In genomic region chr2:62175728-62176127, GRCh38 we compare ENCODE assay signal across 21 cellular contexts. TPM values are rescaled to one million over a fixed set of nuclear protein-coding genes. Genes with fewer than 3 reads are reported as not detected.
A peak's percentile ranks its signal among the peaks of the same experiment; 100 is the strongest.
DNase-seq lines count a peak whose midpoint lies in the region; TF ChIP-seq lines count a peak whose summit lies in the region.
"Had no signal": no experiment of that assay in that cellular context is flagged by ENCODE, and none has a peak within 500 bp of the region (broad histone marks: within the 10 kb centered on the region; RNA-seq: fewer than 3 reads in every experiment).

No MANE protein-coding gene starts in this region.

- H3K27ac ChIP-seq in mesendoderm (ENCODE audit: low read depth, low read length): no peak overlapping the region
- H3K27ac ChIP-seq: RWPE1, stomach, transverse colon, WERI-Rb-1 had no signal

- H3K4me3 Mint-ChIP-seq in endothelial cell (ENCODE audit: unreplicated experiment): no peak overlapping the region
- H3K4me3 Mint-ChIP-seq: CD4-positive, CD25-positive, alpha-beta regulatory T cell; nephron had no signal

- H4K8ac ChIP-seq in mesendoderm (ENCODE audit: low read depth, low read length): no peak overlapping the region

- no peaks in the 10 kb centered on the region for H3K36me3 Mint-ChIP-seq in endothelial cell (ENCODE audit: low read depth, unreplicated experiment)
- H3K36me3 Mint-ChIP-seq: activated naive CD4-positive, alpha-beta T cell treated with anti-CD3 and anti-CD28 coated beads, Interleukin-2, amount 50 U/mL, for 72 hours; CD4-positive, CD25-positive, alpha-beta regulatory T cell had no signal

- H3K79me1 ChIP-seq in mesendoderm (ENCODE audit: low read length): no peaks in the 10 kb centered on the region

- H2AK5ac ChIP-seq in mesendoderm (ENCODE audit: low read length): no peak overlapping the region

- no peak overlapping the region for H3K18ac ChIP-seq in mesendoderm (ENCODE audit: low read length)

- H3K27ac Mint-ChIP-seq in endothelial cell (ENCODE audit: unreplicated experiment): peak overlapping the region; percentile 48
- H3K27ac Mint-ChIP-seq: activated naive CD4-positive, alpha-beta T cell treated with anti-CD3 and anti-CD28 coated beads, Interleukin-2, amount 50 U/mL, for 72 hours; CD4-positive, CD25-positive, alpha-beta regulatory T cell had no signal

- DNase-seq in G401 (ENCODE audit: low spot score) (peak; percentile 53), NCI-H526 (lab: John Stamatoyannopoulos, UW) (peak; percentile 84 to 90), endothelial cell (ENCODE audit: low spot score) (no peak), mesendoderm (peak; percentile 40), dermis blood vessel endothelial cell (no peak), NCI-H510A (lab: John Stamatoyannopoulos, UW) (no peak)
- DNase-seq in stimulated activated CD4-positive, alpha-beta T cell treated with anti-CD3 and anti-CD28 coated beads, Interleukin-2, amount 100 ng/mL, for 48 hours: no peak
- DNase-seq: CD4-positive, CD25-positive, alpha-beta regulatory T cell; central memory CD4-positive, alpha-beta T cell; NCI-H1092 treated with DMSO at 0.1 percent for 48 hours; NCI-H2081 treated with DMSO at 0.1 percent for 48 hours; NCI-H510A treated with DMSO at 0.1 percent for 48 hours; posterior cingulate gyrus; stimulated activated CD4-positive, alpha-beta T cell treated with anti-CD3 and anti-CD28 coated beads, Interleukin-15, amount 100 ng/mL, for 24 hours; stomach; T-helper 9 cell; transverse colon; WERI-Rb-1 had no signal

- no peaks in the 10 kb centered on the region for H3K36me3 ChIP-seq in mesendoderm (ENCODE audit: control insufficient read depth, insufficient read depth, low read length)
- H3K36me3 ChIP-seq: stomach, transverse colon, WERI-Rb-1 had no signal

- no peaks in the 10 kb centered on the region for H3K79me2 ChIP-seq in mesendoderm (ENCODE audit: control insufficient read depth, insufficient read depth, low read length)

- H2BK120ac ChIP-seq in mesendoderm (ENCODE audit: low read depth, low read length): no peak overlapping the region

- H4K5ac ChIP-seq in mesendoderm (ENCODE audit: low read length): no peak overlapping the region

- no peaks in the 10 kb centered on the region for H3K4me1 ChIP-seq in mesendoderm (ENCODE audit: control insufficient read depth, low read depth, low read length)
- H3K4me1 ChIP-seq: transverse colon had no signal

- H3K27me3 ChIP-seq in mesendoderm (ENCODE audit: insufficient read depth, low read length, poor library complexity): no peaks in the 10 kb centered on the region
- H3K27me3 ChIP-seq: stomach, transverse colon had no signal

- peaks cover 3% of the 10 kb centered on the region for H3K27me3 Mint-ChIP-seq in endothelial cell (ENCODE audit: unreplicated experiment)
- H3K27me3 Mint-ChIP-seq: CD4-positive, CD25-positive, alpha-beta regulatory T cell had no signal

- no peaks in the 10 kb centered on the region for H3K9me3 Mint-ChIP-seq in endothelial cell (ENCODE audit: unreplicated experiment)
- H3K9me3 Mint-ChIP-seq: activated naive CD4-positive, alpha-beta T cell treated with anti-CD3 and anti-CD28 coated beads, Interleukin-2, amount 50 U/mL, for 72 hours; nephron had no signal

- no peak overlapping the region for H3K23ac ChIP-seq in mesendoderm (ENCODE audit: low read length)

- H3K4ac ChIP-seq in mesendoderm (ENCODE audit: low read depth, low read length): no peak overlapping the region

- no peak overlapping the region for H2BK5ac ChIP-seq in mesendoderm (ENCODE audit: low read length)

- no peaks in the 10 kb centered on the region for H3K4me1 Mint-ChIP-seq in endothelial cell (ENCODE audit: unreplicated experiment)
- H3K4me1 Mint-ChIP-seq: CD4-positive, CD25-positive, alpha-beta regulatory T cell had no signal

- H3K4me3 ChIP-seq in mesendoderm (ENCODE audit: low read length): no peak overlapping the region
- H3K4me3 ChIP-seq: stomach, transverse colon had no signal

- no peak overlapping the region for H3K4me2 ChIP-seq in mesendoderm (ENCODE audit: low read length)

- in situ Hi-C loops in G401 (cut with HindIII; ENCODE audit: low sequenced_read_pairs): no loop called here

- H3K9ac ChIP-seq in mesendoderm (ENCODE audit: low read length): no peak overlapping the region

- no CpG with 5 or more reads among the region's 4 CpGs for WGBS in mesendoderm (ENCODE audit: extremely low coverage, insufficient coverage, low lambda C conversion rate)

- no peak overlapping the region for H2BK15ac ChIP-seq in mesendoderm (replicated peaks; ENCODE audit: low read depth)

- H3K56ac ChIP-seq in mesendoderm (ENCODE audit: low read length): no peak overlapping the region

- no peak for TF ChIP-seq CTCF in endothelial cell (IDR thresholded peaks at IDR 0.05; ENCODE audit: unreplicated experiment)

RNA-seq across cellular contexts. Expression of gene B3GNT2, which starts 20.2 kb away (rescaled TPM):
- total RNA-seq in G401 (2014; rRNA removed; shearing (Covaris generic)): 21.3 and 29.0 TPM in 2 replicates
- 53.1 TPM for total RNA-seq in endothelial cell (ENCODE audit: unreplicated experiment)
- 25.2 TPM for polyA plus RNA-seq in mesendoderm (2013, experiment 1 of 2)
- 25.4 TPM for polyA plus RNA-seq in mesendoderm (2013, experiment 2 of 2)
- 30.8 and 31.8 TPM in 2 replicates for total RNA-seq in dermis blood vessel endothelial cell

Comparison
In these comparisons a context has a peak if more than half of its experiments do, and no peak if none do; other contexts are left out.
1. DNase-seq: peak in G401 (single experiment), NCI-H526 (2 of 2) and mesendoderm (single experiment); none in endothelial cell (single experiment), dermis blood vessel endothelial cell (single experiment), stimulated activated CD4-positive, alpha-beta T cell treated with anti-CD3 and anti-CD28 coated beads, Interleukin-2, amount 100 ng/mL, for 48 hours (0 of 2) and NCI-H510A (single experiment).